ENCODE assay signal across 1 cellular context in genomic region chr15:71080705-71081104, GRCh38.
TF ChIP-seq lines count a peak whose summit lies in the region.

No MANE protein-coding gene starts in this region.

TF ChIP-seq in SK-N-SH, 30 proteins besides CTCF, POLR2A, EP300 and RAD21 (continued from another document):
- TF ChIP-seq RFX5 (IDR thresholded peaks at IDR 0.05; ENCODE audit: low read length): no peak
- no peak for TF ChIP-seq USF1 (IDR thresholded peaks at IDR 0.05; ENCODE audit: borderline replicate concordance, low read depth)
- no peak for TF ChIP-seq GATA2 (CRISPR knock-in tag; IDR thresholded peaks at IDR 0.05)
